8 cellular contexts compared by ENCODE assay signal in the genomic region with DNA sequence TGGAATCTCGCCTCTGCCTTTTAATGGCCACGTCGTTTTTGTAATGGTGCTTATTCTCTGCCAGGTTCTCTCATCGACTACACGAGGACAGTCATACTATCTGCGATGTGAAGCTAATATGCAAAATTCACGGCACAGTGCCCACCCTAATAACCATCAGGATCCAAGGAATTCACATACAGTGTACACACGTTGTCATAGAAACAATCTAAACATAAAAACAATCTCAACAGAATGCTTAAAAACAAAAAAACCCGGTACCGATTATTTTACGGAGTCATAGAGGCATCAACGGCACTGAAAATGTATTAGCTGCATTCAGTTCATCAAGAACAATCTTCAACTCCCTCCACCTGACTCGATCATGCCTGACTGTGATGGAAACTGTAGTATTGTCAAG. TPM values are rescaled to one million over a fixed set of nuclear protein-coding genes. Genes with fewer than 3 reads are reported as not detected.
A peak's percentile ranks its signal among the peaks of the same experiment; 100 is the strongest.
DNase-seq lines count a peak whose midpoint lies in the region; ATAC-seq, FAIRE-seq and TF ChIP-seq lines count a peak whose summit lies in the region.

No MANE protein-coding gene starts in this region.

- FAIRE-seq in GM12891 (lab: Jason Lieb, UNC) (peak; percentile 58), GM19239 (lab: Jason Lieb, UNC) (no peak)

- H3K36me3 ChIP-seq in SK-N-MC (ENCODE audit: insufficient read depth, low read length): peaks cover 15% of the 10 kb centered on the region

- DNase-seq in GM12891 (ENCODE audit: insufficient read length, low spot score) (no peak), SK-N-MC (ENCODE audit: low read depth, low spot score) (no peak), fibroblast of gingiva (ENCODE audit: low read depth) (peak; percentile 44), osteocyte (ENCODE audit: extremely low spot score, unreplicated experiment) (no peak), GM19239 (ENCODE audit: insufficient read length, low spot score) (no peak), KBM-7 (no peak)

- peak overlapping the region; percentile 96 for H3K4me3 Mint-ChIP-seq in osteocyte (ENCODE audit: unreplicated experiment)

- TF ChIP-seq POLR2A in GM12891 (IDR thresholded peaks at IDR 0.05; ENCODE audit: low read depth, low read length): no peak

- in situ Hi-C loops in KBM-7 (cut with MboI; ENCODE audit: low pct_unique_long_range_greater_than_20kb, low sequenced_read_pairs): loop anchor here (10.0 kb wide), 1 partner anchor 349 kb away; no protein-coding TSS in a partner anchor

- no peak for TF ChIP-seq CTCF in osteocyte (IDR thresholded peaks at IDR 0.05)

- peaks cover 15% of the 10 kb centered on the region for H3K4me1 Mint-ChIP-seq in osteocyte (ENCODE audit: unreplicated experiment)

- peak overlapping the region; percentile 100 for H3K27ac Mint-ChIP-seq in osteocyte (ENCODE audit: unreplicated experiment)

- H3K9me3 Mint-ChIP-seq in osteocyte (ENCODE audit: unreplicated experiment): peaks cover 7% of the 10 kb centered on the region

- peaks cover 5% of the 10 kb centered on the region for H3K36me3 Mint-ChIP-seq in osteocyte (ENCODE audit: unreplicated experiment)

- H3K4me3 ChIP-seq in SK-N-MC: peak overlapping the region; percentile 92

- H3K9me3 ChIP-seq in SK-N-MC (ENCODE audit: low read depth, low read length): no peaks in the 10 kb centered on the region

- H3K27me3 Mint-ChIP-seq in osteocyte (ENCODE audit: unreplicated experiment): peaks cover 15% of the 10 kb centered on the region

- H3K9ac ChIP-seq in SK-N-MC (ENCODE audit: insufficient read length): peak overlapping the region; percentile 75

- ATAC-seq in HG02623 (IDR thresholded peaks at IDR 0.05; ENCODE audit: unreplicated experiment): peak; percentile 1
- ATAC-seq in HG02970 (IDR thresholded peaks at IDR 0.05; ENCODE audit: low FRiP score, unreplicated experiment): no peak

- no peak overlapping the region; the same call in 1 of the 2 replicates for H3K27ac ChIP-seq in SK-N-MC

TF ChIP-seq in GM12891, 5 proteins besides CTCF, POLR2A, EP300 and RAD21:
- TF ChIP-seq POLR2AphosphoS5 (IDR thresholded peaks at IDR 0.05; ENCODE audit: low read depth, low read length) (no peak), PAX5 (IDR thresholded peaks at IDR 0.05; ENCODE audit: insufficient read depth, low read length, severe bottlenecking) (no peak), SPI1 (IDR thresholded peaks at IDR 0.05; ENCODE audit: low read depth, low read length) (no peak), POU2F2 (IDR thresholded peaks at IDR 0.05; ENCODE audit: low read depth, low read length) (no peak), TAF1 (IDR thresholded peaks at IDR 0.05; ENCODE audit: low read depth, low read length) (no peak)

RNA-seq across cellular contexts. Expression of a gene that starts 0.7 kb away (rescaled TPM):
- polyA plus RNA-seq in GM12891 (2012; ENCODE audit: low read depth, missing spikeins): 132 TPM
- 38.0 and 42.0 TPM in 2 replicates for total RNA-seq in osteocyte

RNA-seq across cellular contexts. Expression of a gene that starts 59.8 kb away (rescaled TPM):
- polyA plus RNA-seq in GM12891 (2012; ENCODE audit: low read depth, missing spikeins): 0.10 TPM
- 0.70 and 0.99 TPM in 2 replicates for total RNA-seq in osteocyte
